In the genomic region with DNA sequence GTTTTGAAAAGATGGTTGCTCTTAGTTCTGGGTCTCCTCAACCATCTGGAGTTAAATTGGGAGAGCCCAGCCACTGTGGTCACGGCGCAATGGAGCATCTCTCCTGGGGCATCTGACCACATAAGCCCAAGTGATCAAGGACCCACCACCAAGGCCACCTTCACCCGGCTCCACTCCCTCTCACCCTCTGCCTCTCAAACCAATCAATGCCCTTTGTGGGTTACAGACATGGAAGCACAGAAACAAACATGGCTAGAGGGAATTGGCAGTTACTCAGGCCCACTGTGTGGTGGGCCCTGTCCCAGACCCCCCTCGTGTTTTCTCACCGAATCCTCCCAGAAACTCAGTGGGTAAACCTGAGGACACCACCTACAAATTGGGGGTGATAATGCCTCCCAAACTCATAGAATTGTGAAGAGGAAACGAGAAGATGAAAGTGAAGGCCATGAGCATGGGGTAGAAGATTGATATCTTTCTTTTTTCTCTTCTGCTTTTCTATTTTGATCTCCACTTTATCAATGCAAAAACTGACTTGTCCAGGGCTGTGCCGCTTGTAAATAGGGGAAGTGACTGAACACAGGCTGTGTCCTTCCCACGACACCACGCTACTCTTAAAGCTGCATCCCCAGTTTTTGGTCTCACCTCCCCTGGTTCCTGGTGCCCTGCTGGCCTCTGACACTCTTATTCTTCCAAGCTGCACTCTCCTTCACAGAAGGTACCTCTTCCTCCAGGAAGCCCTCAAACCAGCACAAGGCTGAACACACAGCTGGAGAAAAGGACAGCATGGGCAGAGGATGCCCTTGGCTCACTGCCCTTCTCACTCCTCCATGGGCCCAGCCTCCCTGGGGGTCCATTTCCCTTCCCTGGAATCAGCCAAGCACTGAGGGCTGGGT, we compare ENCODE assay signal across 9 cellular contexts. TPM values are rescaled to one million over a fixed set of nuclear protein-coding genes. Genes with fewer than 3 reads are reported as not detected.
DNase-seq lines count a peak whose midpoint lies in the region; ATAC-seq and TF ChIP-seq lines count a peak whose summit lies in the region.
"Had no signal": no experiment of that assay in that cellular context is flagged by ENCODE, and none has a peak within 500 bp of the region (broad histone marks: within the 10 kb centered on the region; RNA-seq: fewer than 3 reads in every experiment).

No MANE protein-coding gene starts in this region.

- H3K4me3 Mint-ChIP-seq in glutamatergic neuron (ENCODE audit: unreplicated experiment), result no peak overlapping the region

- peak; percentile 74 for ATAC-seq in GM18508 (IDR thresholded peaks at IDR 0.05; ENCODE audit: insufficient read depth, unreplicated experiment)
- ATAC-seq in HG02642 (IDR thresholded peaks at IDR 0.05; ENCODE audit: poor library complexity, unreplicated experiment), result peak; percentile 86

- peaks cover 3% of the 10 kb centered on the region for H3K27me3 Mint-ChIP-seq in glutamatergic neuron (ENCODE audit: unreplicated experiment)

- TF ChIP-seq CTCF in glutamatergic neuron (IDR thresholded peaks at IDR 0.05; ENCODE audit: partially characterized antibody, unreplicated experiment), result no peak

- DNase-seq in MV-4-11 (lab: John Stamatoyannopoulos, UW) (peak; percentile 94), SJCRH30 (no peak), DMS53 treated with DMSO at 0.1 percent for 48 hours (lab: John Stamatoyannopoulos, UW; ENCODE audit: unreplicated experiment) (no peak), glutamatergic neuron (no peak)
- no peak for DNase-seq in activated CD8-positive, alpha-beta memory T cell treated with anti-CD3 and anti-CD28 coated beads for 24 hours

- no peaks in the 10 kb centered on the region for H3K27me3 ChIP-seq in muscle layer of duodenum (ENCODE audit: low read depth, low read length)
- peaks cover 6% of the 10 kb centered on the region; the same call in 1 of the 2 replicates for H3K27me3 ChIP-seq in SJCRH30
- H3K27me3 ChIP-seq: SJSA1 had no signal

- H3K9me3 Mint-ChIP-seq in glutamatergic neuron (ENCODE audit: unreplicated experiment), result no peaks in the 10 kb centered on the region

- H3K27ac ChIP-seq in muscle layer of duodenum (ENCODE audit: low read length), result peak overlapping the region; percentile 65
- H3K27ac ChIP-seq in SJCRH30, result no peak overlapping the region
- H3K27ac ChIP-seq: SJSA1 had no signal

- H3K36me3 ChIP-seq in muscle layer of duodenum (ENCODE audit: control insufficient read depth in 1 of 2, insufficient read depth in 2 of 2, low read length in 2 of 2) (no peaks in the 10 kb centered on the region), SJCRH30 (no peaks in the 10 kb centered on the region)
- H3K36me3 ChIP-seq: SJSA1 had no signal

- H3K36me3 Mint-ChIP-seq in glutamatergic neuron (ENCODE audit: unreplicated experiment), result no peaks in the 10 kb centered on the region

- H3K4me1 ChIP-seq in muscle layer of duodenum (ENCODE audit: control insufficient read depth in 1 of 2, insufficient read depth in 2 of 2, low read length in 2 of 2), result peaks cover 13 to 39% of the 10 kb centered on the region in 2 donors
- H3K4me1 ChIP-seq in SJCRH30, result no peaks in the 10 kb centered on the region
- H3K4me1 ChIP-seq: SJSA1 had no signal

- no peaks in the 10 kb centered on the region for H3K4me1 Mint-ChIP-seq in glutamatergic neuron (ENCODE audit: low read depth, unreplicated experiment)

- H3K4me3 ChIP-seq in muscle layer of duodenum (ENCODE audit: low read depth in 1 of 2, low read length in 2 of 2) (no peak overlapping the region), SJCRH30 (no peak overlapping the region)
- H3K4me3 ChIP-seq: SJSA1 had no signal

- H3K27ac Mint-ChIP-seq in glutamatergic neuron (ENCODE audit: unreplicated experiment), result no peak overlapping the region

- H3K9me3 ChIP-seq in muscle layer of duodenum (ENCODE audit: control insufficient read depth in 1 of 2, low read length in 2 of 2), result no peaks in the 10 kb centered on the region
- no peaks in the 10 kb centered on the region for H3K9me3 ChIP-seq in SJCRH30 (replicated peaks)
- H3K9me3 ChIP-seq: SJSA1 had no signal

RNA-seq across cellular contexts. Expression of gene IRAG1, which starts 52.0 kb away (rescaled TPM):
- not detected in 2 replicates for total RNA-seq in SJCRH30 (2014; rRNA removed; shearing (Covaris generic))
- total RNA-seq in glutamatergic neuron (ENCODE audit: unreplicated experiment), result 4.2 TPM
